Comparison of ENCODE assay signal across 8 cellular contexts in genomic region chr2:20446917-20447436, GRCh38. TPM values are rescaled to one million over a fixed set of nuclear protein-coding genes. Genes with fewer than 3 reads are reported as not detected.
A peak's percentile ranks its signal among the peaks of the same experiment; 100 is the strongest.
DNase-seq lines count a peak whose midpoint lies in the region; ATAC-seq lines count a peak whose summit lies in the region.

Gene RHOB, plus strand, starts transcription at chr2:20447074. Its CDS starts 392 bp downstream, at chr2:20447466.

- DNase-seq in DMS53 treated with DMSO at 0.1 percent for 48 hours (lab: John Stamatoyannopoulos, UW; ENCODE audit: unreplicated experiment) (peak; percentile 85), KG1 (lab: John Stamatoyannopoulos, UW) (peak; percentile 82), RKO (ENCODE audit: low spot score) (peak; percentile 97), fibroblast of gingiva (ENCODE audit: low read depth) (peak; percentile 98), naive B cell (peak; percentile 95)
- DNase-seq in stimulated activated effector memory CD8-positive, alpha-beta T cell treated with anti-CD3 and anti-CD28 coated beads, Interleukin-12 subunit alpha, Interleukin-12 subunit beta, amount 100 ng/mL, for 72 hours (ENCODE audit: low spot score in 2 of 2): peak; percentile 90 to 95

- H3K27me3 Mint-ChIP-seq in activated T-helper 17 cell treated with anti-CD3 and anti-CD28 coated beads, Interleukin-2, amount 50 U/mL, for 72 hours: peaks cover 11% of the 10 kb centered on the region
- peaks cover 4 to 9% (median 6%) of the 10 kb centered on the region in 3 donors for H3K27me3 Mint-ChIP-seq in naive B cell

- peak within 1 kb of the TSS; percentile 48 for H3K27ac Mint-ChIP-seq in activated T-helper 17 cell treated with anti-CD3 and anti-CD28 coated beads, Interleukin-2, amount 50 U/mL, for 72 hours
- peak within 1 kb of the TSS; percentile 87 to 98 (median 96) for H3K27ac Mint-ChIP-seq in naive B cell
- peak within 1 kb of the TSS; percentile 69 for H3K27ac Mint-ChIP-seq in stimulated activated effector memory CD8-positive, alpha-beta T cell treated with anti-CD3 and anti-CD28 coated beads, Interleukin-12 subunit alpha, Interleukin-12 subunit beta, amount 100 ng/mL, for 72 hours

- H3K4me3 Mint-ChIP-seq in activated T-helper 17 cell treated with anti-CD3 and anti-CD28 coated beads, Interleukin-2, amount 50 U/mL, for 72 hours: peak within 1 kb of the TSS; percentile 79
- H3K4me3 Mint-ChIP-seq in naive B cell: peak within 1 kb of the TSS; percentile 78 to 95 (median 90)
- H3K4me3 Mint-ChIP-seq in stimulated activated effector memory CD8-positive, alpha-beta T cell treated with anti-CD3 and anti-CD28 coated beads, Interleukin-12 subunit alpha, Interleukin-12 subunit beta, amount 100 ng/mL, for 72 hours: peak within 1 kb of the TSS; percentile 80

- no peaks in the 10 kb centered on the region for H3K9me3 Mint-ChIP-seq in activated T-helper 17 cell treated with anti-CD3 and anti-CD28 coated beads, Interleukin-2, amount 50 U/mL, for 72 hours
- no peaks in the 10 kb centered on the region for H3K9me3 Mint-ChIP-seq in naive B cell
- no peaks in the 10 kb centered on the region for H3K9me3 Mint-ChIP-seq in stimulated activated effector memory CD8-positive, alpha-beta T cell treated with anti-CD3 and anti-CD28 coated beads, Interleukin-12 subunit alpha, Interleukin-12 subunit beta, amount 100 ng/mL, for 72 hours

- ATAC-seq in GM21737 (IDR thresholded peaks at IDR 0.05; ENCODE audit: unreplicated experiment) (peak; percentile 96), naive B cell (ENCODE audit: low read depth in 2 of 2) (peak; percentile 91 to 94)
- peak; percentile 99 for ATAC-seq in activated T-helper 17 cell treated with anti-CD3 and anti-CD28 coated beads, Interleukin-2, amount 50 U/mL, for 72 hours (replicated peaks)
- ATAC-seq in stimulated activated effector memory CD8-positive, alpha-beta T cell treated with anti-CD3 and anti-CD28 coated beads, Interleukin-12 subunit alpha, Interleukin-12 subunit beta, amount 100 ng/mL, for 72 hours: peak; percentile 98

- no peaks in the 10 kb centered on the region for H3K4me1 Mint-ChIP-seq in activated T-helper 17 cell treated with anti-CD3 and anti-CD28 coated beads, Interleukin-2, amount 50 U/mL, for 72 hours
- H3K4me1 Mint-ChIP-seq in naive B cell: peaks cover 4 to 12% (median 11%) of the 10 kb centered on the region in 3 donors
- peaks cover 6% of the 10 kb centered on the region for H3K4me1 Mint-ChIP-seq in stimulated activated effector memory CD8-positive, alpha-beta T cell treated with anti-CD3 and anti-CD28 coated beads, Interleukin-12 subunit alpha, Interleukin-12 subunit beta, amount 100 ng/mL, for 72 hours

- no peaks in the 10 kb centered on the region for H3K36me3 Mint-ChIP-seq in activated T-helper 17 cell treated with anti-CD3 and anti-CD28 coated beads, Interleukin-2, amount 50 U/mL, for 72 hours (ENCODE audit: low read depth)
- H3K36me3 Mint-ChIP-seq in naive B cell: peaks cover 0 to 6% of the 10 kb centered on the region in 2 donors
- peaks cover 34% of the 10 kb centered on the region for H3K36me3 Mint-ChIP-seq in stimulated activated effector memory CD8-positive, alpha-beta T cell treated with anti-CD3 and anti-CD28 coated beads, Interleukin-12 subunit alpha, Interleukin-12 subunit beta, amount 100 ng/mL, for 72 hours

RNA-seq across cellular contexts. Expression of gene RHOB, which starts in this region (rescaled TPM):
- total RNA-seq in activated T-helper 17 cell treated with anti-CD3 and anti-CD28 coated beads, Interleukin-2, amount 50 U/mL, for 72 hours: 10 to 100 TPM in 1 of 2 donors, 1 to 10 TPM in 1; 6.8 to 25.8 TPM
- 10 to 100 TPM; 10.3 to 68.9 (median 23.8) TPM for polyA plus RNA-seq in naive B cell (ENCODE audit: low read depth in 6 of 6)

Comparison
In these comparisons a context has a peak if more than half of its experiments do, and no peak if none do; other contexts are left out.
1. Peak in every context shown above with its lines: DNase-seq and ATAC-seq.